Comparison of ENCODE assay signal across 1 cellular context in the genomic region with DNA sequence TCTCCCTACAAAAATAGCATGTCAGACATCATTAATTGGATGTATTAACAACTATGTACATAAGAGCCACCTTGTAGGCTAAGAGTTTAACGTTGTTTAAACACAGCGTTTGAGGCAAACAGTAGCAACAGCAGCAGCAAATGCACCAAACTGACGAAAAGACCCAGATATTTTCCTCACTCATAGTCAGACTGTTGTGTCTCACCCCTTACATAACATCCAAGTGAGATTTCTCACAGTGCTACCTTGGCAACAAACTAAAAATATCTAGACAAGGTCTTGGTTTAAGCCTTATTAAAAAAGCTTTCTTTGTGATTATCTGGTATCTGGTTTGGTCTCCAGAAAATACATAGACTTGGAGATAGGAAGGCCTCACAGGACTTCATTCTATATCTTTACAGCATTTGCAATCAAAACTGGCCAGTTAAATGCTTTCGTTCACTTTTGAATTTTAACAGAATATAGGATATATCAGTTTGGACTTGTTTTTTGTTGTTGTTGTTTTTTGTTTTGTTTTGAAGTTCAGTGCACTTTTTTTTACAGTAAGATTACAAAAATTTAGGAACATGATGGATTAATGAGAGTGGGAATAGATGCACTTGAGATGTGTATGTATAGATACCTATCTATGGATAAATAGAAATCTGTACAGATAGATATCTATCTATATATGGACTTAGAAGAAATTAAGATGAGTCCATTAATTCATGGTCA.
TF ChIP-seq lines count a peak whose summit lies in the region.

No MANE protein-coding gene starts in this region.

TF ChIP-seq in K562, 482 proteins besides CTCF, POLR2A, EP300 and RAD21:
- peak; percentile 84 for TF ChIP-seq CBX2 (IDR thresholded peaks at IDR 0.05; ENCODE audit: insufficient read depth, low read length, poor library complexity, severe bottlenecking)
- TF ChIP-seq CBX8 (IDR thresholded peaks at IDR 0.05; ENCODE audit: borderline replicate concordance, extremely low read depth, low read depth, low read length, poor library complexity, severe bottlenecking): peak; percentile 71
- no peak for TF ChIP-seq CGGBP1 (CRISPR knock-in tag; IDR thresholded peaks at IDR 0.05)
